ENCODE assay signal across 1 cellular context in the genomic region with DNA sequence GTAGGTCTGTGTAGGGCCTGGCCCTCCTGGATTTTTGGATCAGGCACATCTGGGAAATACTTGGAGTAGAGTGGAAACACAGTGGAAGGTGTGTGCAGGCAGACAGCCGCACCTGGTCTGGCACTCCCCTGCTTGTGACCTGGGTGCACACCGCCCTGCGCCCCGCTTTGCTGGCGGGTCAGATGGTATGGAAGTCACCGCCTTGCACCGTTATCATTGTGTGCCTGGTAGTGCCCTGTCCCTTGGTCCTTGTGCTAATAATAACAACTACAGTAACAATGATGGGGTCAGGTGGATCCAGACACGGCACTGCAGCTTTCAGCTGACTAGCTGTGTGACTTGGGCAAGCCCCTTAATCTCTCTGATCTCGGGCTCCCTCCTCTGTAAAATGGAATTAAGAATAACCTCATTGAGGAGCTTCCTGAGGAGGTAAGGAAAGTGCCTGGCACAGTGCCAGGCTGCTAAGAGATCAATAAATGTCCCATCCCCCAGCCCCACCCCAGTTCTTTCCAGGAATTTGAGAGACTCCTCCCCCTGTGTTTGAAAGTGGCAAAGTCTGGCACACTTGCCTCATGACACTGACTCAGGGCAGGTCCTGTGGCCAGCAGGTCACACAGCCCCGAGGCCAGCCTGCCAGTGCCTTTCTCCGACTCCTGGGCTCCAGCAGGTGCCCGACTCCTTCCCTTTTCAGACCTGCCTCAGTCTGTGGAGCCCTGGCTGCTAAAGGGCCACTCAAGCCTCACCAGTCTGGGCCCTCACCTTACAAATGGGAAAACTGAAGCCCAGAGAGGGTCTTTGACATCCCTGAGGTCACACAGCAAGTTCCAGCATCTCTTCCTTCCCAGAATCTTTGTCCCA.
TF ChIP-seq lines count a peak whose summit lies in the region.

No MANE protein-coding gene starts in this region.

TF ChIP-seq in K562, 482 proteins besides CTCF, POLR2A, EP300 and RAD21 (continued from another document):
- TF ChIP-seq THRAP3 (IDR thresholded peaks at IDR 0.05; ENCODE audit: borderline replicate concordance) = no peak
- TF ChIP-seq ZFP36 (IDR thresholded peaks at IDR 0.05; ENCODE audit: low read depth, low read length, partially characterized antibody) = peak; percentile 74
- TF ChIP-seq BCL6 (CRISPR knock-in tag; IDR thresholded peaks at IDR 0.05) = no peak
- TF ChIP-seq RB1 (IDR thresholded peaks at IDR 0.05; ENCODE audit: low read depth) = no peak
